Comparison of ENCODE assay signal across 13 cellular contexts in genomic region chr7:100942038-100942774, GRCh38. TPM values are rescaled to one million over a fixed set of nuclear protein-coding genes. Genes with fewer than 3 reads are reported as not detected.
A peak's percentile ranks its signal among the peaks of the same experiment; 100 is the strongest.
DNase-seq lines count a peak whose midpoint lies in the region; ATAC-seq and TF ChIP-seq lines count a peak whose summit lies in the region.
"Had no signal": no experiment of that assay in that cellular context is flagged by ENCODE, and none has a peak within 500 bp of the region (broad histone marks: within the 10 kb centered on the region; RNA-seq: fewer than 3 reads in every experiment).

No MANE protein-coding gene starts in this region.

- no peak for TF ChIP-seq EP300 in transverse colon (IDR thresholded peaks at IDR 0.05; ENCODE audit: low read depth)

- TF ChIP-seq POLR2A in transverse colon (IDR thresholded peaks at IDR 0.05): no peak

- no peak overlapping the region for H3K4me3 ChIP-seq in epithelial cell of esophagus (ENCODE audit: low read length)
- no peak overlapping the region for H3K4me3 ChIP-seq in transverse colon
- H3K4me3 ChIP-seq: tibial artery had no signal

- H3K4me1 ChIP-seq in transverse colon: peaks cover 0 to 16% (median 11%) of the 10 kb centered on the region in 4 donors

- peaks cover 0 to 4% of the 10 kb centered on the region in 2 donors for H3K9me3 ChIP-seq in transverse colon

- whole genome bisulfite sequencing in transverse colon (ENCODE audit: low coverage in 1 of 2), 2 donors: 21 to 30% methylated on average over 9 of the region's 9 CpGs

- no peaks in the 10 kb centered on the region for H3K36me3 ChIP-seq in transverse colon
- H3K36me3 ChIP-seq: tibial artery had no signal

- DNase-seq in NCI-H2196 (lab: John Stamatoyannopoulos, UW; ENCODE audit: unreplicated experiment) (peak; percentile 17), NCI-H2196 treated with DMSO at 0.1 percent for 48 hours (lab: John Stamatoyannopoulos, UW; ENCODE audit: unreplicated experiment) (no peak), NOMO-1 treated with DMSO at 0.1 percent for 48 hours (lab: John Stamatoyannopoulos, UW; ENCODE audit: unreplicated experiment) (peak; percentile 49), epithelial cell of esophagus (ENCODE audit: low read depth) (peak; percentile 36), transverse colon (peak; percentile 42), NCI-H526 (lab: John Stamatoyannopoulos, UW) (no peak), omental fat pad (ENCODE audit: low spot score) (no peak), activated gamma-delta T cell treated with Interleukin-2 at 50 U/mL for 16 hours (no peak)
- DNase-seq: 8988T; activated naive CD4-positive, alpha-beta T cell treated with anti-CD3 and anti-CD28 coated beads for 36 hours; erythroblast; tibial artery had no signal

- peak overlapping the region; percentile 38 to 60 (median 54) for H3K27ac ChIP-seq in transverse colon
- H3K27ac ChIP-seq: tibial artery had no signal

- in situ Hi-C loops in transverse colon (cut with MboI; ENCODE audit: low pct_ligation_motif_present in 1 of 4, low pct_unique_long_range_greater_than_20kb in 1 of 4, low sequenced_read_pairs in 3 of 4): no loop called here

- no peak for ATAC-seq in omental fat pad (ENCODE audit: low FRiP score)

- intact Hi-C loops in transverse colon (cut with DNase I; ENCODE audit: low total_unique reads): no loop called here

- TF ChIP-seq CTCF in epithelial cell of esophagus (IDR thresholded peaks at IDR 0.05; ENCODE audit: insufficient read depth, low read depth, low read length, missing control alignments): no peak
- TF ChIP-seq CTCF in transverse colon (IDR thresholded peaks at IDR 0.05): no peak
- TF ChIP-seq CTCF in omental fat pad (IDR thresholded peaks at IDR 0.05): no peak

- peaks cover 15% of the 10 kb centered on the region for H3K27me3 ChIP-seq in transverse colon

RNA-seq across cellular contexts. Expression of gene MUC3A, which starts 7.1 kb away (rescaled TPM):
- 100 to 1,000 TPM in 1 of 4 donors, 10 to 100 TPM in 3; 11.7 to 233 (median 64.7) TPM for total RNA-seq in transverse colon
- total RNA-seq in omental fat pad: 1 to 10 TPM in 1 of 4 donors, under 1 TPM in 3; 0.09 to 1.1 (median 0.24) TPM
- total RNA-seq: activated naive CD4-positive, alpha-beta T cell treated with anti-CD3 and anti-CD28 coated beads for 36 hours; osteocyte had no signal

RNA-seq across cellular contexts. Expression of gene MUC12, which starts 27.2 kb away (rescaled TPM):
- total RNA-seq in transverse colon (1,000 to 10,000 TPM in 1 of 4 donors, 100 to 1,000 TPM in 2, 10 to 100 TPM in 1; 90.2 to 2,095 (median 445) TPM), omental fat pad (1 to 10 TPM in 1 of 4 donors, not detected in 3; 2.4 TPM)
- total RNA-seq: activated naive CD4-positive, alpha-beta T cell treated with anti-CD3 and anti-CD28 coated beads for 36 hours; osteocyte had no signal

RNA-seq across cellular contexts. Expression of gene ACHE, which starts 46.5 kb away (rescaled TPM):
- total RNA-seq in transverse colon (10 to 100 TPM in 3 of 4 donors, 1 to 10 TPM in 1; 3.8 to 29.9 (median 14.3) TPM), omental fat pad (under 1 TPM; 0.50 to 0.96 (median 0.73) TPM)
- total RNA-seq: activated naive CD4-positive, alpha-beta T cell treated with anti-CD3 and anti-CD28 coated beads for 36 hours had no signal

RNA-seq across cellular contexts. Expression of gene UFSP1, which starts 52.7 kb away (rescaled TPM):
- total RNA-seq in transverse colon: 10 to 100 TPM in 1 of 4 donors, 1 to 10 TPM in 2, not detected in 1; 1.3 to 19.1 (median 3.7) TPM
- 1 to 10 TPM; 4.7 to 8.0 (median 7.3) TPM for total RNA-seq in omental fat pad

Comparison
In these comparisons a context has a peak if more than half of its experiments do, and no peak if none do; other contexts are left out.
1. DNase-seq: peak in NCI-H2196 (single experiment), NOMO-1 treated with DMSO at 0.1 percent for 48 hours (single experiment), epithelial cell of esophagus (single experiment) and transverse colon (single experiment); none in NCI-H2196 treated with DMSO at 0.1 percent for 48 hours (single experiment), NCI-H526 (0 of 2), omental fat pad (single experiment) and activated gamma-delta T cell treated with Interleukin-2 at 50 U/mL for 16 hours (single experiment).
2. RNA of gene MUC3A, which starts 7.1 kb away (total RNA-seq): 11.7 to 233 TPM in transverse colon; 0.09 to 1.1 TPM in omental fat pad; every median in the first group is over 4 times any median in the second.
3. RNA of gene MUC12, which starts 27.2 kb away (total RNA-seq): 90.2 to 2,095 TPM in transverse colon; 2.4 TPM in omental fat pad; every median in the first group is over 10 times any median in the second.